ENCODE assay signal across 23 cellular contexts in genomic region chr6:161918608-161919205, GRCh38.
"Had no signal": no experiment of that assay in that cellular context is flagged by ENCODE, and none has a peak within 500 bp of the region (broad histone marks: within the 10 kb centered on the region; RNA-seq: fewer than 3 reads in every experiment).

No MANE protein-coding gene starts in this region.

- H3K36me3 Mint-ChIP-seq: activated naive CD4-positive, alpha-beta T cell treated with anti-CD3 and anti-CD28 coated beads, Interleukin-2, amount 10 ng/mL, durations not matched to agents 7 days and 5 days had no signal

- H3K27ac Mint-ChIP-seq: activated CD4-positive, alpha-beta T cell treated with anti-CD3 and anti-CD28 coated beads, Interleukin-2, amount 10 ng/mL, durations not matched to agents 24 days and 14 days; activated CD8-positive, alpha-beta T cell treated with anti-CD3 and anti-CD28 coated beads, Interleukin-2, amount 10 ng/mL, durations not matched to agents 7 days and 5 days; activated naive CD4-positive, alpha-beta T cell treated with anti-CD3 and anti-CD28 coated beads, Interleukin-2, amount 10 ng/mL, durations not matched to agents 7 days and 5 days; activated naive CD8-positive, alpha-beta T cell treated with anti-CD3 and anti-CD28 coated beads, Interleukin-2, amount 50 U/mL, for 24 hours; nephron progenitor cell; stimulated activated naive CD8-positive, alpha-beta T cell treated with anti-CD3 and anti-CD28 coated beads, Interleukin-15, Interleukin-2, amounts not matched to agents 100 ng/mL and 50 ng/mL, for 24 hours had no signal

- H3K9me3 Mint-ChIP-seq: activated CD4-positive, alpha-beta T cell treated with anti-CD3 and anti-CD28 coated beads, Interleukin-2, amount 10 ng/mL, durations not matched to agents 24 days and 14 days; activated naive CD4-positive, alpha-beta T cell treated with anti-CD3 and anti-CD28 coated beads, Interleukin-2, amount 10 ng/mL, durations not matched to agents 7 days and 5 days; activated naive CD8-positive, alpha-beta T cell treated with anti-CD3 and anti-CD28 coated beads, Interleukin-2, amount 50 U/mL, for 24 hours; nephron progenitor cell; stimulated activated naive CD8-positive, alpha-beta T cell treated with anti-CD3 and anti-CD28 coated beads, Interleukin-15, Interleukin-2, amounts not matched to agents 100 ng/mL and 50 ng/mL, for 24 hours had no signal

- H3K4me3 ChIP-seq: gastrocnemius medialis, left lung, right atrium auricular region, tibial nerve, vagina had no signal

- DNase-seq: activated CD4-positive, alpha-beta T cell treated with anti-CD3 and anti-CD28 coated beads, Interleukin-2, amount 10 ng/mL, durations not matched to agents 24 days and 14 days; activated CD8-positive, alpha-beta memory T cell treated with anti-CD3 and anti-CD28 coated beads, Interleukin-2, amount 50 U/mL, for 48 hours; activated CD8-positive, alpha-beta T cell treated with anti-CD3 and anti-CD28 coated beads, Interleukin-2, amount 10 ng/mL, durations not matched to agents 7 days and 5 days; activated effector memory CD4-positive, alpha-beta T cell treated with Interleukin-2 at 50 U/mL for 16 hours; activated naive CD4-positive, alpha-beta T cell treated with anti-CD3 and anti-CD28 coated beads, Interleukin-2, amount 10 ng/mL, durations not matched to agents 7 days and 5 days; activated naive CD8-positive, alpha-beta T cell treated with anti-CD3 and anti-CD28 coated beads, Interleukin-2, amount 50 U/mL, for 24 hours; activated T-cell treated with anti-CD3 and anti-CD28 coated beads, Interleukin-2, amount 50 U/mL, for 48 hours; anterior cingulate cortex; cerebellar nuclear complex; cortex of kidney; effector CD8-positive, alpha-beta T cell; gastrocnemius medialis; head of caudate nucleus; left lung; midbrain; nephron progenitor cell; nucleus accumbens; stimulated activated CD4-positive, alpha-beta T cell treated with anti-CD3 and anti-CD28 coated beads, Interleukin-12 subunit alpha, Interleukin-12 subunit beta, amount 100 ng/mL, for 4 hours had no signal

- H3K27me3 ChIP-seq: gastrocnemius medialis, left lung, right atrium auricular region, tibial nerve, vagina had no signal

- H3K4me3 Mint-ChIP-seq: activated CD4-positive, alpha-beta T cell treated with anti-CD3 and anti-CD28 coated beads, Interleukin-2, amount 10 ng/mL, durations not matched to agents 24 days and 14 days; activated CD8-positive, alpha-beta T cell treated with anti-CD3 and anti-CD28 coated beads, Interleukin-2, amount 10 ng/mL, durations not matched to agents 7 days and 5 days; activated naive CD4-positive, alpha-beta T cell treated with anti-CD3 and anti-CD28 coated beads, Interleukin-2, amount 10 ng/mL, durations not matched to agents 7 days and 5 days; activated naive CD8-positive, alpha-beta T cell treated with anti-CD3 and anti-CD28 coated beads, Interleukin-2, amount 50 U/mL, for 24 hours; nephron progenitor cell; stimulated activated naive CD8-positive, alpha-beta T cell treated with anti-CD3 and anti-CD28 coated beads, Interleukin-15, Interleukin-2, amounts not matched to agents 100 ng/mL and 50 ng/mL, for 24 hours had no signal

- H3K9me3 ChIP-seq: gastrocnemius medialis, left lung, right atrium auricular region, tibial nerve, vagina had no signal

- H3K36me3 ChIP-seq: gastrocnemius medialis, left lung, right atrium auricular region, tibial nerve, vagina had no signal

- FAIRE-seq: bronchial epithelial cell had no signal

- H3K4me1 Mint-ChIP-seq: activated CD4-positive, alpha-beta T cell treated with anti-CD3 and anti-CD28 coated beads, Interleukin-2, amount 10 ng/mL, durations not matched to agents 24 days and 14 days; activated naive CD4-positive, alpha-beta T cell treated with anti-CD3 and anti-CD28 coated beads, Interleukin-2, amount 10 ng/mL, durations not matched to agents 7 days and 5 days; activated naive CD8-positive, alpha-beta T cell treated with anti-CD3 and anti-CD28 coated beads, Interleukin-2, amount 50 U/mL, for 24 hours had no signal

- H3K4me1 ChIP-seq: left lung, right atrium auricular region, vagina had no signal

- H3K27ac ChIP-seq: gastrocnemius medialis, left lung, right atrium auricular region, tibial nerve, vagina had no signal

- H3K27me3 Mint-ChIP-seq: activated CD4-positive, alpha-beta T cell treated with anti-CD3 and anti-CD28 coated beads, Interleukin-2, amount 10 ng/mL, durations not matched to agents 24 days and 14 days; activated naive CD4-positive, alpha-beta T cell treated with anti-CD3 and anti-CD28 coated beads, Interleukin-2, amount 10 ng/mL, durations not matched to agents 7 days and 5 days; activated naive CD8-positive, alpha-beta T cell treated with anti-CD3 and anti-CD28 coated beads, Interleukin-2, amount 50 U/mL, for 24 hours; stimulated activated naive CD8-positive, alpha-beta T cell treated with anti-CD3 and anti-CD28 coated beads, Interleukin-15, Interleukin-2, amounts not matched to agents 100 ng/mL and 50 ng/mL, for 24 hours had no signal
